Comparison of ENCODE assay signal across 8 cellular contexts in the genomic region with DNA sequence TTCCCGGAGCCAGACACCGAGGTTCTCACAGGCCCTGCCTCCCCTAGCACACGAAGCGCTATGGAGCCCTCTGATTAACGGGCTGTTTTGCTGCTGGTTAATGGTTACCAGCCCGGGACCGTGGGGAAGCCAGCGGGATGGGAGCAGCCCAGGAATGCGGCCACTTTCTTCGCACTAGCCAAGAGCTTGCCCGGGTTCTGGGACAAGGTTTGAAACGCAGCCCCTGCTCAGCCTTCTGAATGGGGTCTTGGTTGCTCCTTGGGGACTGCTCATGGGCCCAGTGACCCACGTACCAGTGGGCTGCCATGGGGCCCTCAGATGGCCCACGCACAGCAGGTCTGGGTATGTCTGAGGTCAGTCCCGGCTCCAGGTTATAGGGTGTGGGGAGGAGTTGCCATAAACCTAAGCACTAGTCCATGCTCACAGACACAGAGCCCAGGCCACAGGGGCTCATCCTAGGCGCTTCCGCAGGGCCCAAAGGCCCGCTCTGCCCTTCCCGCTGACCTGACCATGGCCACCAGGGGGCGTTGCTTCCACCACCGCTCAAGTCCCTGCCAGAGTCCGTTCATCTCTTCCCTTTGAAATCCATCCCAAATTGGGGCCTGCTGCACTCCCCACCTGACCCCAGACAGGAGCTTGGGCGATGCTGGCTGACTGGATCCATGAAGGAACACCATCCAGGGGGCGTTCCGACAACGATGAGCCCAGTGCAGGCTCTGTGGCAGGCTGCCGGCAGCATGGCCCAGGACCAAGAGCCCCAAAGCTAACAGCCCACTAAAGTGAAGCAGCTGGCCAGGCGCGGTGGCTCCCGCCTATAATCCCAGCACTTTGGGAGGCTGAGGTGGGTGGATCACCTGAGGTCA. TPM values are rescaled to one million over a fixed set of nuclear protein-coding genes. Genes with fewer than 3 reads are reported as not detected.
DNase-seq lines count a peak whose midpoint lies in the region; ATAC-seq and TF ChIP-seq lines count a peak whose summit lies in the region.

No MANE protein-coding gene starts in this region.

- H3K36me3 ChIP-seq in CD8-positive, alpha-beta memory T cell (ENCODE audit: insufficient read depth, low read length), result no peaks in the 10 kb centered on the region
- peaks cover 8% of the 10 kb centered on the region for H3K36me3 ChIP-seq in brain microvascular endothelial cell (replicated peaks)

- H3K36me3 Mint-ChIP-seq in CD8-positive, alpha-beta memory T cell, result peaks cover 0 to 45% (median 0%) of the 10 kb centered on the region in 3 donors
- H3K36me3 Mint-ChIP-seq in immature natural killer cell, result peaks cover 0 to 2% (median 0%) of the 10 kb centered on the region in 3 donors

- POLR2A ChIA-PET in CD8-positive, alpha-beta memory T cell (lab: Charles Lee), result no interaction called here

- no peaks in the 10 kb centered on the region for H3K9me3 Mint-ChIP-seq in CD8-positive, alpha-beta memory T cell
- no peaks in the 10 kb centered on the region for H3K9me3 Mint-ChIP-seq in immature natural killer cell

- no peaks in the 10 kb centered on the region for H3K27me3 ChIP-seq in CD8-positive, alpha-beta memory T cell (ENCODE audit: insufficient read depth, low read length, poor library complexity, severe bottlenecking)
- no peaks in the 10 kb centered on the region for H3K27me3 ChIP-seq in brain microvascular endothelial cell (replicated peaks)

- H3K4me1 Mint-ChIP-seq in CD8-positive, alpha-beta memory T cell, result peaks cover 33 to 64% (median 34%) of the 10 kb centered on the region in 3 donors
- peaks cover 42 to 43% of the 10 kb centered on the region in 2 donors for H3K4me1 Mint-ChIP-seq in immature natural killer cell

- no peaks in the 10 kb centered on the region for H3K9me3 ChIP-seq in CD8-positive, alpha-beta memory T cell (ENCODE audit: low read length)

- no peak for ATAC-seq in GM18870 (IDR thresholded peaks at IDR 0.05; ENCODE audit: unreplicated experiment)

- no peaks in the 10 kb centered on the region for H3K27me3 Mint-ChIP-seq in CD8-positive, alpha-beta memory T cell
- H3K27me3 Mint-ChIP-seq in immature natural killer cell (ENCODE audit: low read depth in 3 of 3), result peaks cover 2 to 8% (median 3%) of the 10 kb centered on the region in 3 donors

- H3K27ac Mint-ChIP-seq in CD8-positive, alpha-beta memory T cell, result peak overlapping the region in 6 of 8 donors; percentile 27 to 100 (median 74)
- peak overlapping the region in 5 of 6 donors; percentile 4 to 76 (median 56) for H3K27ac Mint-ChIP-seq in immature natural killer cell

- H3K27ac ChIP-seq in CD8-positive, alpha-beta memory T cell (ENCODE audit: low read depth, low read length), result no peak overlapping the region
- no peak overlapping the region for H3K27ac ChIP-seq in brain microvascular endothelial cell

- peak; percentile 94 for TF ChIP-seq CTCF in brain microvascular endothelial cell (IDR thresholded peaks at IDR 0.05; ENCODE audit: low read depth, low read length, missing control alignments)

- H3K4me3 ChIP-seq in CD8-positive, alpha-beta memory T cell (ENCODE audit: low read length), result no peak overlapping the region
- no peak overlapping the region for H3K4me3 ChIP-seq in brain microvascular endothelial cell (ENCODE audit: low read depth, low read length)

- DNase-seq in CD8-positive, alpha-beta memory T cell, result peak; percentile 48 to 69 (median 51)
- DNase-seq in HuH-7 (ENCODE audit: low spot score) (peak; percentile 73), T1000 (lab: John Stamatoyannopoulos, UW) (peak; percentile 27), brain microvascular endothelial cell (peak; percentile 24), immature natural killer cell (peak; percentile 53 to 57 (median 57)), occipital lobe (lab: John Stamatoyannopoulos, UW) (no peak)
- DNase-seq in stimulated activated CD4-positive, alpha-beta T cell treated with anti-CD3 and anti-CD28 coated beads, Interleukin-1b, Interleukin-23, amount 100 ng/mL, for 24 hours (ENCODE audit: low read depth in 4 of 4, low spot score in 1 of 4), result peak; percentile 46 to 54 (median 48)

- in situ Hi-C loops in brain microvascular endothelial cell (cut with HindIII; ENCODE audit: low pct_ligation_motif_present, low sequenced_read_pairs), result no loop called here

- CTCF ChIA-PET in CD8-positive, alpha-beta memory T cell (lab: Charles Lee), result interaction anchor here (0.6 to 2.0 kb wide), 14 partner anchors 11 to 386 kb away, joined by 3 to 7 read pairs (median 4); partner anchors contain the start of genes KXD1, REX1BD and UBA52

- peaks cover 6% of the 10 kb centered on the region for H3K4me1 ChIP-seq in CD8-positive, alpha-beta memory T cell (ENCODE audit: insufficient read depth, low read length)

- H3K4me3 Mint-ChIP-seq in CD8-positive, alpha-beta memory T cell, result peak overlapping the region in 1 of 7 donors; percentile 84
- no peak overlapping the region for H3K4me3 Mint-ChIP-seq in immature natural killer cell

RNA-seq across cellular contexts. Expression of gene ISYNA1, which starts 31.5 kb away (rescaled TPM):
- total RNA-seq in CD8-positive, alpha-beta memory T cell, result 10 to 100 TPM; 18.2 to 20.3 TPM
- 33.2 TPM for polyA plus RNA-seq in CD8-positive, alpha-beta memory T cell
- polyA plus RNA-seq in immature natural killer cell, result 10 to 100 TPM; 29.7 to 32.2 (median 31.2) TPM
- total RNA-seq in occipital lobe, result 95.1 TPM

RNA-seq across cellular contexts. Expression of gene SSBP4, which starts 50.3 kb away (rescaled TPM):
- 100 to 1,000 TPM; 111 to 131 TPM for total RNA-seq in CD8-positive, alpha-beta memory T cell
- 108 TPM for polyA plus RNA-seq in CD8-positive, alpha-beta memory T cell
- 100 to 1,000 TPM in 2 of 3 donors, 10 to 100 TPM in 1; 73.5 to 122 (median 107) TPM for polyA plus RNA-seq in immature natural killer cell
- total RNA-seq in occipital lobe, result 75.6 TPM

RNA-seq across cellular contexts. Expression of gene ELL, which starts 52.4 kb away (rescaled TPM):
- 10 to 100 TPM; 24.4 to 25.5 TPM for total RNA-seq in CD8-positive, alpha-beta memory T cell
- polyA plus RNA-seq in CD8-positive, alpha-beta memory T cell, result 22.1 TPM
- 10 to 100 TPM in 2 of 3 donors, 1 to 10 TPM in 1; 9.1 to 21.1 (median 11.1) TPM for polyA plus RNA-seq in immature natural killer cell
- 6.6 TPM for total RNA-seq in occipital lobe
